In genomic region chr2:230969673-230970015, GRCh38 we compare ENCODE assay signal across 1 cellular context.
TF ChIP-seq lines count a peak whose summit lies in the region.

No MANE protein-coding gene starts in this region.

TF ChIP-seq in GM12878, 131 proteins besides CTCF, POLR2A, EP300 and RAD21:
- TF ChIP-seq SMAD5 (IDR thresholded peaks at IDR 0.05; ENCODE audit: low read depth) (peak; percentile 51; the same call in 1 of the 2 replicates), MXI1 (IDR thresholded peaks at IDR 0.05; ENCODE audit: low read depth, low read length) (no peak)
TF ChIP-seq in GM12878: peak in this region for 1.
